In the genomic region with DNA sequence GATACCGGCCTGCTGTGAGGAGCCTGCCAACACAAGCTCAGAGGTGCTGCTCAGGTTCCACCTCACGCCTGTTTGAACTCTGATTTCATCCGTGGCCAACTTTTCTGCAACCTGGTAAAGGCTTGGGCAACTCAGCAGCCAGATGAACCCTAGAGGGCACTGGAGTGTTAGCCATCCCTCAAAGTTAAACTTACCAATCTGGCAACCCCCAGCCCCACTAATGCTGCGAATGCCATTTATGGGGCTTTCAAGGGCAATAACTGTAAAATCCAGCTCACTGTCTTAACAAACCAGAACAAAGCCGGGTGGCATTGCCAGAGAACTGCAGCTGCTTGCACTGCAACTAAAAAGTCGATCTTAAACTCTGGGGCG, we compare ENCODE assay signal across 10 cellular contexts.
DNase-seq lines count a peak whose midpoint lies in the region; ATAC-seq and TF ChIP-seq lines count a peak whose summit lies in the region.
"Had no signal": no experiment of that assay in that cellular context is flagged by ENCODE, and none has a peak within 500 bp of the region (broad histone marks: within the 10 kb centered on the region; RNA-seq: fewer than 3 reads in every experiment).

No MANE protein-coding gene starts in this region.

- no peak overlapping the region for H3K27ac Mint-ChIP-seq in activated CD4-positive, alpha-beta T cell treated with anti-CD3 and anti-CD28 coated beads for 36 hours

- H3K9me3 Mint-ChIP-seq in activated CD4-positive, alpha-beta T cell treated with anti-CD3 and anti-CD28 coated beads for 36 hours (ENCODE audit: low read depth): no peaks in the 10 kb centered on the region

- peak overlapping the region; percentile 28 to 64 (median 31) for H3K4me3 ChIP-seq in skeletal muscle tissue (ENCODE audit: low read length in 3 of 3)
- H3K4me3 ChIP-seq in stomach: no peak overlapping the region

- POLR2A ChIA-PET in activated CD4-positive, alpha-beta T cell treated with anti-CD3 and anti-CD28 coated beads for 36 hours (lab: Charles Lee): interaction anchor here (0.6 kb wide), 1 partner anchor 39 kb away, joined by 5 read pairs; no protein-coding TSS in a partner anchor

- H3K36me3 ChIP-seq in skeletal muscle tissue (ENCODE audit: control insufficient read depth in 3 of 3, insufficient read depth in 3 of 3, low read length in 3 of 3) (no peaks in the 10 kb centered on the region), stomach (no peaks in the 10 kb centered on the region)

- peak; percentile 34 for DNase-seq in activated CD4-positive, alpha-beta T cell treated with anti-CD3 and anti-CD28 coated beads for 36 hours
- no peak for DNase-seq in activated CD4-positive, alpha-beta T cell treated with anti-CD3 and anti-CD28 coated beads for 1 hour
- peak; percentile 13 for DNase-seq in activated CD4-positive, alpha-beta T cell treated with anti-CD3 and anti-CD28 coated beads for 48 hours
- DNase-seq in left ventricle myocardium superior: no peak
- no peak for DNase-seq in stomach
- no peak for DNase-seq in NOMO-1 treated with dmso at 0.1 percent for 144 hours (lab: John Stamatoyannopoulos, UW; ENCODE audit: unreplicated experiment)
- DNase-seq: activated CD8-positive, alpha-beta memory T cell treated with anti-CD3 and anti-CD28 coated beads, Interleukin-2, amount 50 U/mL, for 48 hours; mesenchymal stem cell had no signal

- no peak overlapping the region for H3K4me3 Mint-ChIP-seq in activated CD4-positive, alpha-beta T cell treated with anti-CD3 and anti-CD28 coated beads for 36 hours

- no peaks in the 10 kb centered on the region for H3K36me3 Mint-ChIP-seq in activated CD4-positive, alpha-beta T cell treated with anti-CD3 and anti-CD28 coated beads for 36 hours (ENCODE audit: low read depth)

- intact Hi-C loops in activated CD4-positive, alpha-beta T cell treated with anti-CD3 and anti-CD28 coated beads for 36 hours (cut with DNase I, micrococcal nuclease): loop anchor here in 1 of 2 experiments (1.0 to 10.0 kb wide), 4 partner anchors 100 to 709 kb away; no protein-coding TSS in a partner anchor
- intact Hi-C loops in left ventricle myocardium superior (cut with micrococcal nuclease) (loop anchor here (10.0 kb wide), 1 partner anchor 339 kb away; no protein-coding TSS in a partner anchor), stomach (cut with DNase I; ENCODE audit: low total_unique reads) (no loop called here)

- CTCF ChIA-PET in activated CD4-positive, alpha-beta T cell treated with anti-CD3 and anti-CD28 coated beads for 36 hours (lab: Charles Lee): interaction anchor here (0.6 to 1.1 kb wide), 2 partner anchors 161 to 1191 kb away, joined by 3 to 4 read pairs; no protein-coding TSS in a partner anchor

- H3K27ac ChIP-seq in skeletal muscle tissue (ENCODE audit: low read depth, low read length) (peak overlapping the region; percentile 10), stomach (no peak overlapping the region)

- peak in 2 of 7 experiments; percentile 10 to 16 for TF ChIP-seq CTCF in stomach (IDR thresholded peaks at IDR 0.05)

- peak; percentile 33 for ATAC-seq in activated CD4-positive, alpha-beta T cell treated with anti-CD3 and anti-CD28 coated beads for 36 hours
- ATAC-seq in left ventricle myocardium superior (peak; percentile 90), HG03159 (IDR thresholded peaks at IDR 0.05; ENCODE audit: unreplicated experiment) (no peak)

- peak overlapping the region; percentile 37 to 76 (median 47) for H3K9ac ChIP-seq in skeletal muscle tissue (ENCODE audit: low read depth in 1 of 3, low read length in 3 of 3)

- H3K27me3 Mint-ChIP-seq in activated CD4-positive, alpha-beta T cell treated with anti-CD3 and anti-CD28 coated beads for 36 hours: no peaks in the 10 kb centered on the region

- H3K4me1 Mint-ChIP-seq in activated CD4-positive, alpha-beta T cell treated with anti-CD3 and anti-CD28 coated beads for 36 hours: peaks cover 6% of the 10 kb centered on the region

- peaks cover 0 to 4% (median 3%) of the 10 kb centered on the region in 3 donors for H3K27me3 ChIP-seq in skeletal muscle tissue (ENCODE audit: control insufficient read depth in 3 of 3, insufficient read depth in 3 of 3, low read length in 3 of 3)
- H3K27me3 ChIP-seq in stomach: peaks cover 0 to 7% (median 0%) of the 10 kb centered on the region in 3 donors

- TF ChIP-seq EP300 in stomach (IDR thresholded peaks at IDR 0.05): no peak

- 38 to 42% (median 40%) methylated on average over 6 to 7 of the region's 7 CpGs for WGBS in stomach, 5 donors

- H3K4me1 ChIP-seq in skeletal muscle tissue (ENCODE audit: control insufficient read depth in 3 of 3, insufficient read depth in 3 of 3, low read length in 3 of 3) (peaks cover 11 to 31% (median 30%) of the 10 kb centered on the region in 3 donors), stomach (peaks cover 0 to 15% (median 0%) of the 10 kb centered on the region in 4 donors)

- H3K9me3 ChIP-seq in skeletal muscle tissue (ENCODE audit: control insufficient read depth in 3 of 3, low read length in 3 of 3): no peaks in the 10 kb centered on the region
- H3K9me3 ChIP-seq in stomach: no peaks in the 10 kb centered on the region

- no peak for TF ChIP-seq POLR2A in stomach (IDR thresholded peaks at IDR 0.05)

Comparison
In these comparisons a context has a peak if more than half of its experiments do, and no peak if none do; other contexts are left out.
1. DNase-seq: peak in activated CD4-positive, alpha-beta T cell treated with anti-CD3 and anti-CD28 coated beads for 36 hours (single experiment) and activated CD4-positive, alpha-beta T cell treated with anti-CD3 and anti-CD28 coated beads for 48 hours (single experiment); none in activated CD4-positive, alpha-beta T cell treated with anti-CD3 and anti-CD28 coated beads for 1 hour (single experiment), left ventricle myocardium superior (single experiment), stomach (single experiment) and NOMO-1 treated with dmso at 0.1 percent for 144 hours (single experiment).
2. H3K4me3 ChIP-seq: peak in skeletal muscle tissue (3 of 3); none in stomach (0 of 4).